16 cellular contexts compared by ENCODE assay signal in the genomic region with DNA sequence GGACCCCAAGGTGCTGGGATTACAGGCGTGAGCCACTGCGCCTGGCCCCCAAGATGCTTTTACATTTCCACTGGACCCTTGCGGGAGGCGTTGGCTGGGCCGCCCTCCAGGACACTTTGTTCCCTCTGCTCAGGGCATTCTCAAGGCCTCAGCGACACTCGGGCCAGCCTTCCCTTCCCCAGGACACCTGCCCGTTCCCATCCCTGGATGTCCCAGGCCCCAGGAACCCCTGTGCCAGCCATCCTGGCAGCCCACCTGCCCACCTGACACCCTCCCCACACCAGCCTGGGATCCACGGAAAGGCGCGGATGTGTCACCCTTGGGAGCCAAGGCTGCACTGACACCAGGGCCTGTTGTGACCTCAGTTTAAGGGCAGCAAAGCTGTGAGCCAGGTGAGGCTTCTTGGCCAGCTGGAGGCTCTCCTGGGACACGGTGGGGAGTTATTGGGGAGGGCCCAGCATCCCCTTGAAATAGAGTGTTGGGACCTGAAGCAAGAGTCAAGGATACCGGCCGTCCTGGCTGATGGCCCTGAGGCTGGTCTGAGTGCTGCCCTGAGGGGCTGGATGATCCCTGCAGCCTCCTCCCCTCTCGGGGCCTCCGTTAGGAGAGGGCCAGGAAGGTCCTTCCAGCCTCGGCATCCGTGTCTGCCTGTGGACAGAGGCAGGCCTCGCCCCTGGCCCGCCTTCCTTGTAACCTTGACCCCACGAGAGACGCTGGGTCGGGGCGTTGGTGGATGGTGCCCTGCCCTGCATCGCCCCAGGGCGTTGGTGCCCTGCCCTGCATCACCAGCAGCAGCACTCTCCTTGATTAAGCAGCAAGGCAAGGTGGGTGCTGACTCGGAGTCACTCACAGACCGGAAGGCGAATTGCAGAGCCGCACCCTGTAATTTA.
DNase-seq lines count a peak whose midpoint lies in the region; ATAC-seq and TF ChIP-seq lines count a peak whose summit lies in the region.
"Had no signal": no experiment of that assay in that cellular context is flagged by ENCODE, and none has a peak within 500 bp of the region (broad histone marks: within the 10 kb centered on the region; RNA-seq: fewer than 3 reads in every experiment).

No MANE protein-coding gene starts in this region.

- H4K20me1 ChIP-seq in PC-3 (ENCODE audit: low read length), result no peaks in the 10 kb centered on the region

- no peaks in the 10 kb centered on the region for H3K27me3 Mint-ChIP-seq in activated CD4-positive, alpha-beta T cell treated with anti-CD3 and anti-CD28 coated beads, Interleukin-2, amount 10 ng/mL, durations not matched to agents 7 days and 5 days

- H3K9ac ChIP-seq in PC-3 (ENCODE audit: low read length), result no peak overlapping the region

- TF ChIP-seq CTCF in PC-3 (conservative IDR thresholded peaks at IDR 0.05; ENCODE audit: low read depth, low read length) (no peak), left ventricle myocardium inferior (IDR thresholded peaks at IDR 0.05; ENCODE audit: borderline replicate concordance) (no peak), sigmoid colon (IDR thresholded peaks at IDR 0.05) (no peak)

- BruUV-seq in PC-3 (replicated peaks; lab: Mats Ljungman, UMichigan), result no TSS peak

- H3K27ac ChIP-seq in PC-3 (ENCODE audit: low read length) (no peak overlapping the region), left ventricle myocardium inferior (replicated peaks) (no peak overlapping the region), sigmoid colon (no peak overlapping the region)
- H3K27ac ChIP-seq: psoas muscle had no signal

- H2AFZ ChIP-seq in PC-3 (ENCODE audit: low read length), result no peak overlapping the region

- H3K27me3 ChIP-seq in PC-3 (ENCODE audit: low read length) (peaks cover 77% of the 10 kb centered on the region), left ventricle myocardium inferior (ENCODE audit: low read depth) (peaks cover 100% of the 10 kb centered on the region), sigmoid colon (peaks cover 0 to 68% (median 20%) of the 10 kb centered on the region in 3 donors)

- H3K9me2 ChIP-seq in PC-3 (replicated peaks; ENCODE audit: low read length), result no peaks in the 10 kb centered on the region

- TF ChIP-seq EP300 in sigmoid colon (IDR thresholded peaks at IDR 0.05), result no peak

- intact Hi-C loops in PC-3 (cut with micrococcal nuclease), result no loop called here
- intact Hi-C loops in left ventricle myocardium inferior (cut with micrococcal nuclease), result no loop called here
- intact Hi-C loops in sigmoid colon (cut with DNase I), result no loop called here

- CTCF ChIA-PET in activated CD4-positive, alpha-beta T cell treated with anti-CD3 and anti-CD28 coated beads, Interleukin-2, amount 10 ng/mL, durations not matched to agents 7 days and 5 days (lab: Charles Lee), result no interaction called here
- CTCF ChIA-PET in PC-3 (lab: Charles Lee), result no interaction called here

- H3K4me1 Mint-ChIP-seq in activated CD4-positive, alpha-beta T cell treated with anti-CD3 and anti-CD28 coated beads, Interleukin-2, amount 10 ng/mL, durations not matched to agents 7 days and 5 days, result no peaks in the 10 kb centered on the region

- no peaks in the 10 kb centered on the region for H3K79me2 ChIP-seq in PC-3 (ENCODE audit: low read length)

- H3K9me3 Mint-ChIP-seq in activated CD4-positive, alpha-beta T cell treated with anti-CD3 and anti-CD28 coated beads, Interleukin-2, amount 10 ng/mL, durations not matched to agents 7 days and 5 days, result no peaks in the 10 kb centered on the region

- H3K27ac Mint-ChIP-seq in activated CD4-positive, alpha-beta T cell treated with anti-CD3 and anti-CD28 coated beads, Interleukin-2, amount 10 ng/mL, durations not matched to agents 7 days and 5 days, result no peak overlapping the region

- H3K4me3 ChIP-seq in PC-3 (ENCODE audit: low read length), result no peak overlapping the region
- no peak overlapping the region for H3K4me3 ChIP-seq in left ventricle myocardium inferior
- no peak overlapping the region for H3K4me3 ChIP-seq in sigmoid colon
- H3K4me3 ChIP-seq: GM12878, K562, psoas muscle had no signal

- no peaks in the 10 kb centered on the region for H3F3A ChIP-seq in PC-3 (ENCODE audit: low read length, unreplicated experiment)

- no peak overlapping the region for H3K4me2 ChIP-seq in PC-3 (ENCODE audit: low read length)

- DNase-seq in activated CD4-positive, alpha-beta T cell treated with anti-CD3 and anti-CD28 coated beads for 48 hours, result peak; percentile 0
- DNase-seq in activated CD4-positive, alpha-beta T cell treated with anti-CD3 and anti-CD28 coated beads, Interleukin-2, amount 10 ng/mL, durations not matched to agents 7 days and 5 days, result no peak
- DNase-seq in PC-3 (peak; percentile 16), left ventricle myocardium inferior (peak; percentile 10), sigmoid colon (peak; percentile 39), germinal center (ENCODE audit: low spot score) (no peak), foreskin melanocyte (no peak)
- DNase-seq: amniotic stem cell, erythroblast, NCI-H1048 had no signal

- 47 to 74% methylated on average over 30 of the region's 30 CpGs for WGBS in sigmoid colon, 2 donors

- no peak for TF ChIP-seq POLR2A in sigmoid colon (IDR thresholded peaks at IDR 0.05)

- no peaks in the 10 kb centered on the region for H3K36me3 Mint-ChIP-seq in activated CD4-positive, alpha-beta T cell treated with anti-CD3 and anti-CD28 coated beads, Interleukin-2, amount 10 ng/mL, durations not matched to agents 7 days and 5 days (ENCODE audit: low read depth)

- ATAC-seq in PC-3 (no peak), GM18868 (IDR thresholded peaks at IDR 0.05; ENCODE audit: unreplicated experiment) (no peak)
- ATAC-seq: GM12878, HCT116, K562, psoas muscle, SK-N-SH treated with all-trans-retinoic acid at 6 μM for 48 hours had no signal

- no peak overlapping the region for H3K4me3 Mint-ChIP-seq in activated CD4-positive, alpha-beta T cell treated with anti-CD3 and anti-CD28 coated beads, Interleukin-2, amount 10 ng/mL, durations not matched to agents 7 days and 5 days

- H3K9me3 ChIP-seq in PC-3 (ENCODE audit: low read length), result no peaks in the 10 kb centered on the region
- no peaks in the 10 kb centered on the region for H3K9me3 ChIP-seq in left ventricle myocardium inferior (replicated peaks)
- H3K9me3 ChIP-seq in sigmoid colon, result no peaks in the 10 kb centered on the region
- H3K9me3 ChIP-seq: psoas muscle had no signal

- H3K4me1 ChIP-seq in PC-3 (ENCODE audit: insufficient read depth, low read length) (peaks cover 13% of the 10 kb centered on the region), left ventricle myocardium inferior (no peaks in the 10 kb centered on the region), sigmoid colon (no peaks in the 10 kb centered on the region)
- H3K4me1 ChIP-seq: psoas muscle had no signal

- POLR2A ChIA-PET in activated CD4-positive, alpha-beta T cell treated with anti-CD3 and anti-CD28 coated beads, Interleukin-2, amount 10 ng/mL, durations not matched to agents 7 days and 5 days (lab: Charles Lee), result no interaction called here
- POLR2A ChIA-PET in PC-3 (lab: Charles Lee; ENCODE audit: unreplicated experiment), result no interaction called here

- H3K36me3 ChIP-seq in PC-3 (ENCODE audit: low read depth, low read length) (no peaks in the 10 kb centered on the region), left ventricle myocardium inferior (no peaks in the 10 kb centered on the region), sigmoid colon (no peaks in the 10 kb centered on the region)

Comparison
In these comparisons a context has a peak if more than half of its experiments do, and no peak if none do; other contexts are left out.
1. DNase-seq: peak in activated CD4-positive, alpha-beta T cell treated with anti-CD3 and anti-CD28 coated beads for 48 hours (single experiment), PC-3 (single experiment), left ventricle myocardium inferior (single experiment) and sigmoid colon (single experiment); none in activated CD4-positive, alpha-beta T cell treated with anti-CD3 and anti-CD28 coated beads, Interleukin-2, amount 10 ng/mL, durations not matched to agents 7 days and 5 days (single experiment), germinal center (single experiment) and foreskin melanocyte (single experiment).